ENCODE assay signal across 10 cellular contexts in the genomic region with DNA sequence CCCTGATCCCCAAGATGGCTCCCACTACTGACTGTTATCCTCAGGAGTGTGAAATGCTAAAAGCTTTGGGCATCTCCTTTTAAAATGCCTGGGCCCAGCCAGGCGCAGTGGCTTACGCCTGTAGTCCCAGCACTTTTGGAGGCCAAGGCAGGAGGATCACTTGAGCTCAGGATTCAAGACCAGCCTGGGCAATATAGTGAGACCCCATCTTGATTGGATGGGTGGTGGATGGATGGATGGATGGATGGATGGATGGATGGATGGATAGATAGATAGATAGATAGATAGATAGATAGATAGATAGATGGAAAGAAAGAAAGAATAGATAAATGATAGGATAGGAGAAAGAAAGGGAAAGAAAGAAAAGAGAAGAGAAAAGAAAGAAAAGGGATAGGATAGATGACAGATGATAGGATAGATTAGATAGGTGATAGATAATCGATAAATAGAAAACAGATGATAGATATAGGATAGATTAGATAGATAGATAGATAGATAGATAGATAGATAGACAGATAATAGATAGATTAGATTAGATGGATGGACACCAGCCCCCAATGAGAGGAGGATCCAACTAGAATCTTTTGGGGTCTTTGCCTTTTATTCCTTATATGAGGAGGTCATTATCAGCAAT.
"Had no signal": no experiment of that assay in that cellular context is flagged by ENCODE, and none has a peak within 500 bp of the region (broad histone marks: within the 10 kb centered on the region; RNA-seq: fewer than 3 reads in every experiment).

No MANE protein-coding gene starts in this region.

- DNase-seq: activated CD8-positive, alpha-beta memory T cell treated with anti-CD3 and anti-CD28 coated beads for 24 hours; activated effector memory CD4-positive, alpha-beta T cell treated with Interleukin-2 at 50 U/mL for 16 hours; effector CD4-positive, alpha-beta T cell; heart right ventricle; mesenchymal stem cell; stimulated activated CD4-positive, alpha-beta T cell treated with anti-CD3 and anti-CD28 coated beads, Interleukin-4, amount 100 ng/mL, for 1 hour; stimulated activated CD8-positive, alpha-beta memory T cell treated with anti-CD3 and anti-CD28 coated beads, Interleukin-4, amount 100 ng/mL, for 48 hours; stomach had no signal

- ATAC-seq: activated CD4-positive, CD25-positive, alpha-beta regulatory T cell treated with anti-CD3 and anti-CD28 coated beads, Interleukin-2, amount 50 U/mL, for 24 hours; heart right ventricle; SK-N-SH treated with all-trans-retinoic acid at 6 μM for 48 hours had no signal
